ENCODE assay signal across 9 cellular contexts in the genomic region with DNA sequence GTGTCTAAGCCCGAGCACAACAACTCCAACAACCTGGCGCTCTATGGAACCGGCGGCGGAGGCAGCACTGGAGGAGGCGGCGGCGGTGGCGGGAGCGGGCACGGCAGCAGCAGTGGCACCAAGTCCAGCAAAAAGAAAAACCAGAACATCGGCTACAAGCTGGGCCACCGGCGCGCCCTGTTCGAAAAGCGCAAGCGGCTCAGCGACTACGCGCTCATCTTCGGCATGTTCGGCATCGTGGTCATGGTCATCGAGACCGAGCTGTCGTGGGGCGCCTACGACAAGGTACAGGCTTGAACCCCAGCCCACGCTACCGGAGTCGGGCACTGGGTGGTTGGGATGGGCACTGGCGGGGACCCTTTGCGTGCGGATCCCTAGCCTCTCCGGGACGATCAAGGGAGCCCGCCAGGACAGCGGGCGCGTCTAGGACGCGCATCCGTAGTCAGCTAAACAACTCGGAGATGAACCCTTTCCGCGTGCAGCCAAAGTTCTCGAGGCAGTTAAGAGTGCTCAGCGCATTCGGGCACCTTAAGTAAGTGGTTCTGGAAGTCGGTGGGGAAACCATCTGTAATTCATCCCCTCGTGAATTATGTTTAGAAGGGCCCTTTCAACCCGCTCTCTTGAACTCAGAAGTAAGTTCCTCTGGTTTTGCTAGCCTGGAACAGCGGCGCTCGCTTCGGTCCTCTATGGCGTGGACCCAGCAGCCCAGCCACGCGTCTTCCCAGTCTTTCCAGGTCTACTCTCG. TPM values are rescaled to one million over a fixed set of nuclear protein-coding genes. Genes with fewer than 3 reads are reported as not detected.
DNase-seq lines count a peak whose midpoint lies in the region; ATAC-seq and TF ChIP-seq lines count a peak whose summit lies in the region.
"Had no signal": no experiment of that assay in that cellular context is flagged by ENCODE, and none has a peak within 500 bp of the region (broad histone marks: within the 10 kb centered on the region; RNA-seq: fewer than 3 reads in every experiment).

No MANE protein-coding gene starts in this region.

- no peaks in the 10 kb centered on the region for H3K36me3 Mint-ChIP-seq in neural progenitor cell

- H3F3A ChIP-seq in neural progenitor cell (ENCODE audit: low read depth) = peaks cover 45% of the 10 kb centered on the region

- ATAC-seq in HG02759 (IDR thresholded peaks at IDR 0.05; ENCODE audit: unreplicated experiment) (no peak), GM18867 (IDR thresholded peaks at IDR 0.05; ENCODE audit: unreplicated experiment) (no peak)

- TF ChIP-seq CTCF in epithelial cell of proximal tubule (conservative IDR thresholded peaks at IDR 0.05; ENCODE audit: low read depth, low read length) = no peak
- TF ChIP-seq CTCF in neural progenitor cell (IDR thresholded peaks at IDR 0.05) = no peak

- no peak overlapping the region for H3K4me3 ChIP-seq in MG63
- H3K4me3 ChIP-seq in epithelial cell of proximal tubule (ENCODE audit: low read depth, low read length) = peak overlapping the region; percentile 68
- H3K4me3 ChIP-seq in neural progenitor cell = peak overlapping the region; percentile 97

- H3K27me3 Mint-ChIP-seq in neural progenitor cell (ENCODE audit: insufficient read depth, low read depth) = peaks cover 24% of the 10 kb centered on the region

- DNase-seq in Daoy (ENCODE audit: low read depth) (peak; percentile 19), MG63 (peak; percentile 18), epithelial cell of proximal tubule (ENCODE audit: low read depth) (no peak), neural progenitor cell (ENCODE audit: low spot score) (peak; percentile 56), NCI-H1436 (lab: John Stamatoyannopoulos, UW) (no peak)
- no peak for DNase-seq in activated CD4-positive, CD25-positive, alpha-beta regulatory T cell treated with anti-CD3 and anti-CD28 coated beads, Interleukin-2, amount 50 U/mL, for 72 hours
- DNase-seq: NCI-H1694 had no signal

- H3K27me3 ChIP-seq in MG63 (peaks cover 79% of the 10 kb centered on the region), neural progenitor cell (peaks cover 12% of the 10 kb centered on the region)

- H2AFZ ChIP-seq in neural progenitor cell (replicated peaks) = peak overlapping the region; percentile 94

- H3K9ac ChIP-seq in neural progenitor cell = no peak overlapping the region

- H3K79me2 ChIP-seq in neural progenitor cell (ENCODE audit: low read depth) = peaks cover 47% of the 10 kb centered on the region

- H3K27ac ChIP-seq in neural progenitor cell = no peak overlapping the region

- H3K9me3 Mint-ChIP-seq in neural progenitor cell = no peaks in the 10 kb centered on the region

- no peaks in the 10 kb centered on the region for H3K9me3 ChIP-seq in MG63
- no peaks in the 10 kb centered on the region for H3K9me3 ChIP-seq in neural progenitor cell (ENCODE audit: low read depth)

- no peak overlapping the region for H3K27ac Mint-ChIP-seq in neural progenitor cell

- peak overlapping the region; percentile 99 for H3K4me3 Mint-ChIP-seq in neural progenitor cell

- H3K4me1 ChIP-seq in neural progenitor cell = peaks cover 27% of the 10 kb centered on the region

- peak overlapping the region; percentile 93 for H3K4me2 ChIP-seq in neural progenitor cell

- peaks cover 10% of the 10 kb centered on the region for H4K20me1 ChIP-seq in neural progenitor cell (ENCODE audit: low read depth)

- no peaks in the 10 kb centered on the region for H3K36me3 ChIP-seq in MG63
- no peaks in the 10 kb centered on the region for H3K36me3 ChIP-seq in neural progenitor cell

- peaks cover 23% of the 10 kb centered on the region for H3K4me1 Mint-ChIP-seq in neural progenitor cell

RNA-seq across cellular contexts. Expression of a gene that starts 1.3 kb away (rescaled TPM):
- 0.51 TPM in 1 of 2 replicates, not detected in the other for total RNA-seq in Daoy (2014; rRNA removed; shearing (Covaris generic))
- not detected in 2 replicates for total RNA-seq in MG63 (2014; rRNA removed; shearing (Covaris generic); ENCODE audit: low replicate concordance)
- 0.22 TPM in 1 of 2 replicates, not detected in the other for total RNA-seq in epithelial cell of proximal tubule
- total RNA-seq in neural progenitor cell (ENCODE audit: low replicate concordance) = 5.2 and 6.2 TPM in 2 replicates

Comparison
In these comparisons a context has a peak if more than half of its experiments do, and no peak if none do; other contexts are left out.
1. DNase-seq: peak in Daoy (single experiment), MG63 (single experiment) and neural progenitor cell (single experiment); none in epithelial cell of proximal tubule (single experiment), activated CD4-positive, CD25-positive, alpha-beta regulatory T cell treated with anti-CD3 and anti-CD28 coated beads, Interleukin-2, amount 50 U/mL, for 72 hours (single experiment) and NCI-H1436 (single experiment).